In genomic region chr12:6342140-6342889, GRCh38 we compare ENCODE assay signal across 8 cellular contexts. TPM values are rescaled to one million over a fixed set of nuclear protein-coding genes. Genes with fewer than 3 reads are reported as not detected.
DNase-seq lines count a peak whose midpoint lies in the region; ATAC-seq, FAIRE-seq and TF ChIP-seq lines count a peak whose summit lies in the region.

No MANE protein-coding gene starts in this region.

- POLR2A ChIA-PET in SK-N-SH (lab: Yijun Ruan, JAX): no interaction called here

- H3K4me2 ChIP-seq in SK-N-SH: peak overlapping the region; percentile 88

- H3K4me1 ChIP-seq in SK-N-SH (ENCODE audit: control insufficient read depth in 1 of 2, insufficient read depth in 2 of 2, low read depth in 1 of 2, low read length in 1 of 2) (peaks cover 27 to 35% of the 10 kb centered on the region in 2 experiments; a peak in 3 of 4 replicates), left ventricle myocardium inferior (peaks cover 90% of the 10 kb centered on the region), gastrocnemius medialis (peaks cover 48 to 52% of the 10 kb centered on the region in 2 donors)

- H3K4me3 ChIP-seq in SK-N-SH (ENCODE audit: low read depth in 2 of 2, low read length in 1 of 2): peak overlapping the region; percentile 77 to 99
- H3K4me3 ChIP-seq in left ventricle myocardium inferior: peak overlapping the region; percentile 90
- peak overlapping the region; percentile 58 to 99 (median 81) for H3K4me3 ChIP-seq in gastrocnemius medialis

- peak; percentile 19 for FAIRE-seq in G401.6 (lab: Jason Lieb, UNC)

- DNase-seq in SK-N-SH: no peak
- DNase-seq in left ventricle myocardium inferior: no peak
- no peak for DNase-seq in gastrocnemius medialis
- DNase-seq in activated naive CD4-positive, alpha-beta T cell (lab: John Stamatoyannopoulos, UW): no peak
- DNase-seq in 8988T: no peak
- DNase-seq in nucleus accumbens (lab: John Stamatoyannopoulos, UW): no peak

- H4K20me1 ChIP-seq in SK-N-SH (ENCODE audit: insufficient read depth): peaks cover 7% of the 10 kb centered on the region; the same call in 1 of the 2 replicates

- H3K36me3 ChIP-seq in SK-N-SH (replicated peaks in 1 of 2; ENCODE audit: control insufficient read depth in 1 of 2, insufficient read depth in 2 of 2, low read length in 1 of 2): no peaks in the 10 kb centered on the region
- no peaks in the 10 kb centered on the region for H3K36me3 ChIP-seq in left ventricle myocardium inferior
- H3K36me3 ChIP-seq in gastrocnemius medialis: no peaks in the 10 kb centered on the region

- H3K79me2 ChIP-seq in SK-N-SH (ENCODE audit: insufficient read depth): peaks cover 55% of the 10 kb centered on the region

- no peaks in the 10 kb centered on the region for H3K27me3 ChIP-seq in SK-N-SH (ENCODE audit: insufficient read depth)
- H3K27me3 ChIP-seq in left ventricle myocardium inferior (ENCODE audit: low read depth): no peaks in the 10 kb centered on the region
- H3K27me3 ChIP-seq in gastrocnemius medialis: no peaks in the 10 kb centered on the region

- no peak for TF ChIP-seq RAD21 in SK-N-SH (IDR thresholded peaks at IDR 0.05; ENCODE audit: low read length)

- CTCF ChIA-PET in SK-N-SH (lab: Yijun Ruan, JAX): interaction anchor here (1.0 to 1.2 kb wide), 2 partner anchors 82 to 195 kb away, joined by 3 read pairs; no protein-coding TSS in a partner anchor

- 56% methylated on average over 7 of the region's 7 CpGs for WGBS in SK-N-SH (ENCODE audit: low lambda C conversion rate)

- no peak for TF ChIP-seq EP300 in SK-N-SH (IDR thresholded peaks at IDR 0.05; ENCODE audit: borderline replicate concordance in 1 of 2, low read depth in 1 of 2, low read length in 1 of 2)

- H3F3A ChIP-seq in SK-N-SH (replicated peaks; ENCODE audit: insufficient read depth): peaks cover 7% of the 10 kb centered on the region

- TF ChIP-seq CTCF in SK-N-SH (IDR thresholded peaks at IDR 0.05) (no peak), left ventricle myocardium inferior (IDR thresholded peaks at IDR 0.05; ENCODE audit: borderline replicate concordance) (no peak), gastrocnemius medialis (IDR thresholded peaks at IDR 0.05 in 4 of 5, conservative IDR thresholded peaks at IDR 0.05 in 1 of 5) (no peak)

- peak overlapping the region; percentile 99 for H3K9ac ChIP-seq in SK-N-SH

- H3K9me3 ChIP-seq in SK-N-SH (no peaks in the 10 kb centered on the region), left ventricle myocardium inferior (replicated peaks) (no peaks in the 10 kb centered on the region), gastrocnemius medialis (no peaks in the 10 kb centered on the region)

- ATAC-seq in gastrocnemius medialis (peak; percentile 54 to 55), HG03521 (IDR thresholded peaks at IDR 0.05; ENCODE audit: unreplicated experiment) (no peak)

- H3K9me2 ChIP-seq in SK-N-SH: no peaks in the 10 kb centered on the region

- intact Hi-C loops in left ventricle myocardium inferior (cut with micrococcal nuclease) (no loop called here), gastrocnemius medialis (cut with DNase I; ENCODE audit: low total_unique reads) (loop anchor here (2.0 to 5.0 kb wide), 3 partner anchors 14 to 110 kb away; partner anchors contain the start of gene TAPBPL)

- H3K27ac ChIP-seq in SK-N-SH (ENCODE audit: low read depth in 2 of 2, low read length in 1 of 2) (peak overlapping the region; percentile 88 to 100), left ventricle myocardium inferior (replicated peaks) (peak overlapping the region; percentile 99), gastrocnemius medialis (peak overlapping the region; percentile 92 to 99 (median 96))

- peak overlapping the region; percentile 82; the same call in 1 of the 2 replicates for H2AFZ ChIP-seq in SK-N-SH (ENCODE audit: low read depth)

- no peak for TF ChIP-seq POLR2A in gastrocnemius medialis (IDR thresholded peaks at IDR 0.05)

- in situ Hi-C loops in gastrocnemius medialis (cut with MboI; ENCODE audit: low sequenced_read_pairs in 4 of 4): loop anchor here in 1 of 4 donors (25.0 kb wide), 1 partner anchor 120 kb away; the partner anchor contains the start of genes TAPBPL and VAMP1

TF ChIP-seq in SK-N-SH, 30 proteins besides CTCF, POLR2A, EP300 and RAD21 (continues in another document):
- no peak for TF ChIP-seq FOSL2 (IDR thresholded peaks at IDR 0.05; ENCODE audit: borderline replicate concordance, low read depth)
- TF ChIP-seq IRF3 (IDR thresholded peaks at IDR 0.05; ENCODE audit: low read depth, low read length): no peak
- no peak for TF ChIP-seq FOXM1 (IDR thresholded peaks at IDR 0.05; ENCODE audit: low read depth)
- TF ChIP-seq JUND (IDR thresholded peaks at IDR 0.05): no peak
- TF ChIP-seq, protein P1, sequence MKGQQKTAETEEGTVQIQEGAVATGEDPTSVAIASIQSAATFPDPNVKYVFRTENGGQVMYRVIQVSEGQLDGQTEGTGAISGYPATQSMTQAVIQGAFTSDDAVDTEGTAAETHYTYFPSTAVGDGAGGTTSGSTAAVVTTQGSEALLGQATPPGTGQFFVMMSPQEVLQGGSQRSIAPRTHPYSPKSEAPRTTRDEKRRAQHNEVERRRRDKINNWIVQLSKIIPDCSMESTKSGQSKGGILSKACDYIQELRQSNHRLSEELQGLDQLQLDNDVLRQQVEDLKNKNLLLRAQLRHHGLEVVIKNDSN (IDR thresholded peaks at IDR 0.05; ENCODE audit: borderline replicate concordance, low read depth): no peak
- TF ChIP-seq CHD2 (IDR thresholded peaks at IDR 0.05; ENCODE audit: low read length, partially characterized antibody): no peak
- TF ChIP-seq, protein P2, sequence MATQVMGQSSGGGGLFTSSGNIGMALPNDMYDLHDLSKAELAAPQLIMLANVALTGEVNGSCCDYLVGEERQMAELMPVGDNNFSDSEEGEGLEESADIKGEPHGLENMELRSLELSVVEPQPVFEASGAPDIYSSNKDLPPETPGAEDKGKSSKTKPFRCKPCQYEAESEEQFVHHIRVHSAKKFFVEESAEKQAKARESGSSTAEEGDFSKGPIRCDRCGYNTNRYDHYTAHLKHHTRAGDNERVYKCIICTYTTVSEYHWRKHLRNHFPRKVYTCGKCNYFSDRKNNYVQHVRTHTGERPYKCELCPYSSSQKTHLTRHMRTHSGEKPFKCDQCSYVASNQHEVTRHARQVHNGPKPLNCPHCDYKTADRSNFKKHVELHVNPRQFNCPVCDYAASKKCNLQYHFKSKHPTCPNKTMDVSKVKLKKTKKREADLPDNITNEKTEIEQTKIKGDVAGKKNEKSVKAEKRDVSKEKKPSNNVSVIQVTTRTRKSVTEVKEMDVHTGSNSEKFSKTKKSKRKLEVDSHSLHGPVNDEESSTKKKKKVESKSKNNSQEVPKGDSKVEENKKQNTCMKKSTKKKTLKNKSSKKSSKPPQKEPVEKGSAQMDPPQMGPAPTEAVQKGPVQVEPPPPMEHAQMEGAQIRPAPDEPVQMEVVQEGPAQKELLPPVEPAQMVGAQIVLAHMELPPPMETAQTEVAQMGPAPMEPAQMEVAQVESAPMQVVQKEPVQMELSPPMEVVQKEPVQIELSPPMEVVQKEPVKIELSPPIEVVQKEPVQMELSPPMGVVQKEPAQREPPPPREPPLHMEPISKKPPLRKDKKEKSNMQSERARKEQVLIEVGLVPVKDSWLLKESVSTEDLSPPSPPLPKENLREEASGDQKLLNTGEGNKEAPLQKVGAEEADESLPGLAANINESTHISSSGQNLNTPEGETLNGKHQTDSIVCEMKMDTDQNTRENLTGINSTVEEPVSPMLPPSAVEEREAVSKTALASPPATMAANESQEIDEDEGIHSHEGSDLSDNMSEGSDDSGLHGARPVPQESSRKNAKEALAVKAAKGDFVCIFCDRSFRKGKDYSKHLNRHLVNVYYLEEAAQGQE (IDR thresholded peaks at IDR 0.05; ENCODE audit: low read depth, low read length): no peak
- no peak for TF ChIP-seq ELF1 (IDR thresholded peaks at IDR 0.05)
- TF ChIP-seq, protein P3, sequence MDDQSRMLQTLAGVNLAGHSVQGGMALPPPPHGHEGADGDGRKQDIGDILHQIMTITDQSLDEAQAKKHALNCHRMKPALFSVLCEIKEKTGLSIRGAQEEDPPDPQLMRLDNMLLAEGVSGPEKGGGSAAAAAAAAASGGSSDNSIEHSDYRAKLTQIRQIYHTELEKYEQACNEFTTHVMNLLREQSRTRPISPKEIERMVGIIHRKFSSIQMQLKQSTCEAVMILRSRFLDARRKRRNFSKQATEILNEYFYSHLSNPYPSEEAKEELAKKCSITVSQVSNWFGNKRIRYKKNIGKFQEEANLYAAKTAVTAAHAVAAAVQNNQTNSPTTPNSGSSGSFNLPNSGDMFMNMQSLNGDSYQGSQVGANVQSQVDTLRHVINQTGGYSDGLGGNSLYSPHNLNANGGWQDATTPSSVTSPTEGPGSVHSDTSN (IDR thresholded peaks at IDR 0.05): no peak

RNA-seq across cellular contexts. Expression of gene TNFRSF1A, which starts 0.4 kb away (rescaled TPM):
- 68.3 and 92.9 TPM in 2 replicates for polyA plus RNA-seq in SK-N-SH (2012; rRNA removed)
- 86.7 and 93.2 TPM in 2 replicates for polyA plus RNA-seq in SK-N-SH (2012; cell fraction: cytosol; rRNA removed)
- 72.6 and 75.2 TPM in 2 replicates for polyA plus RNA-seq in SK-N-SH (2012; cell fraction: nucleus; rRNA removed)
- 45.6 TPM for total RNA-seq in left ventricle myocardium inferior
- total RNA-seq in gastrocnemius medialis: 100 to 1,000 TPM; 103 to 220 (median 193) TPM

RNA-seq across cellular contexts. Expression of gene PLEKHG6, which starts 31.8 kb away (rescaled TPM):
- 0.15 and 0.20 TPM in 2 replicates for polyA plus RNA-seq in SK-N-SH (2012; rRNA removed)
- 0.10 and 0.13 TPM in 2 replicates for polyA plus RNA-seq in SK-N-SH (2012; cell fraction: cytosol; rRNA removed)
- polyA plus RNA-seq in SK-N-SH (2012; cell fraction: nucleus; rRNA removed): 0.27 and 0.68 TPM in 2 replicates
- 0.08 TPM for total RNA-seq in left ventricle myocardium inferior
- under 1 TPM in 1 of 4 donors, not detected in 3; 0.29 TPM for total RNA-seq in gastrocnemius medialis

RNA-seq across cellular contexts. Expression of gene SCNN1A, which starts 33.0 kb away (rescaled TPM):
- polyA plus RNA-seq in SK-N-SH (2012; rRNA removed): 0.71 and 1.6 TPM in 2 replicates
- 0.97 and 0.98 TPM in 2 replicates for polyA plus RNA-seq in SK-N-SH (2012; cell fraction: cytosol; rRNA removed)
- 1.2 and 1.6 TPM in 2 replicates for polyA plus RNA-seq in SK-N-SH (2012; cell fraction: nucleus; rRNA removed)
- 0.22 TPM for total RNA-seq in left ventricle myocardium inferior
- 1 to 10 TPM in 1 of 4 donors, under 1 TPM in 2, not detected in 1; 0.20 to 2.0 (median 0.38) TPM for total RNA-seq in gastrocnemius medialis

RNA-seq across cellular contexts. Expression of gene LTBR, which starts 41.6 kb away (rescaled TPM):
- 0.10 and 0.12 TPM in 2 replicates for polyA plus RNA-seq in SK-N-SH (2012; rRNA removed)
- polyA plus RNA-seq in SK-N-SH (2012; cell fraction: cytosol; rRNA removed): 0.03 and 0.06 TPM in 2 replicates
- 0.32 and 0.73 TPM in 2 replicates for polyA plus RNA-seq in SK-N-SH (2012; cell fraction: nucleus; rRNA removed)
- total RNA-seq in left ventricle myocardium inferior: 23.5 TPM
- total RNA-seq in gastrocnemius medialis: 10 to 100 TPM; 40.2 to 98.6 (median 43.7) TPM
